In the genomic region with DNA sequence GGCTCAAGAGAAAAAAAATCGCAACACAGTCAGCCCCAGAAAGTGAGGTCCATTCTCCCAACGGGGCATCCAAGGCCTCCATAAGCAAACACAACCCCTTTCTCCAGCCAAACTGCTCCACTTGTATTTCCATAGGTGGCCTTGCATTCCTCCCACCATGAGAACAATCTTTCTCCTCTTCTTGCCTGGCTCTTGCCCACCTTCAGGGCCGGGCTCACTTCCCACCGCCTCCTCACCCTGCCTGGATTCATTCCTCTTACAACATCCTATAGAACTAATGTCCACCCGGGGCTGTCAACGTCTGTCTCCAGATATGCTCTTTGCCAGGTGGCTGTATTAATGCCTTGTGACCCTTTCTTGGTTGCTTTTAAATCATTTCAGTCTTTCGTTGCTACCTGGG, we compare ENCODE assay signal across 13 cellular contexts.
A peak's percentile ranks its signal among the peaks of the same experiment; 100 is the strongest.
DNase-seq lines count a peak whose midpoint lies in the region; ATAC-seq and TF ChIP-seq lines count a peak whose summit lies in the region.
"Had no signal": no experiment of that assay in that cellular context is flagged by ENCODE, and none has a peak within 500 bp of the region (broad histone marks: within the 10 kb centered on the region; RNA-seq: fewer than 3 reads in every experiment).

No MANE protein-coding gene starts in this region.

- H3K4me1 ChIP-seq in Caco-2 (peaks cover 9% of the 10 kb centered on the region; the same call in 1 of the 2 replicates), left ventricle myocardium inferior (peaks cover 54% of the 10 kb centered on the region), gastroesophageal sphincter (peaks cover 6 to 57% (median 26%) of the 10 kb centered on the region in 3 donors)

- TF ChIP-seq EP300 in gastroesophageal sphincter (IDR thresholded peaks at IDR 0.05), result no peak

- DNase-seq in Caco-2 (no peak), left ventricle myocardium inferior (no peak), posterior vena cava (ENCODE audit: low spot score) (peak; percentile 40)
- peak; percentile 26 for DNase-seq in activated CD8-positive, alpha-beta memory T cell treated with anti-CD3 and anti-CD28 coated beads, Interleukin-2, amount 10 ng/mL, durations not matched to agents 7 days and 5 days
- no peak for DNase-seq in stimulated activated CD4-positive, alpha-beta T cell treated with anti-CD3 and anti-CD28 coated beads, Interleukin-12 subunit alpha, Interleukin-12 subunit beta, amount 100 ng/mL, for 4 hours
- DNase-seq: BE2C, DND-41, NCI-H2107, occipital lobe had no signal

- peak overlapping the region; percentile 82 for H3K27ac ChIP-seq in left ventricle myocardium inferior (replicated peaks)
- peak overlapping the region in 1 of 4 donors; percentile 75 for H3K27ac ChIP-seq in gastroesophageal sphincter
- H3K27ac ChIP-seq: epithelial cell of prostate had no signal

- no peak overlapping the region for H3K4me3 Mint-ChIP-seq in Caco-2 (ENCODE audit: unreplicated experiment)
- H3K4me3 Mint-ChIP-seq in activated CD8-positive, alpha-beta memory T cell treated with anti-CD3 and anti-CD28 coated beads, Interleukin-2, amount 10 ng/mL, durations not matched to agents 7 days and 5 days, result no peak overlapping the region

- BruUV-seq in Caco-2 (replicated peaks; lab: Mats Ljungman, UMichigan), result no TSS peak

- no peak for ATAC-seq in activated CD8-positive, alpha-beta memory T cell treated with anti-CD3 and anti-CD28 coated beads, Interleukin-2, amount 10 ng/mL, durations not matched to agents 7 days and 5 days
- no peak for ATAC-seq in GM21528 (IDR thresholded peaks at IDR 0.05; ENCODE audit: low FRiP score, unreplicated experiment)
- ATAC-seq in HG03342 (IDR thresholded peaks at IDR 0.05; ENCODE audit: unreplicated experiment), result no peak
- no peak for ATAC-seq in gastroesophageal sphincter

- no peak for TF ChIP-seq POLR2A in gastroesophageal sphincter (IDR thresholded peaks at IDR 0.05)

- no peaks in the 10 kb centered on the region for H3K9me3 Mint-ChIP-seq in Caco-2 (ENCODE audit: unreplicated experiment)
- no peaks in the 10 kb centered on the region for H3K9me3 Mint-ChIP-seq in activated CD8-positive, alpha-beta memory T cell treated with anti-CD3 and anti-CD28 coated beads, Interleukin-2, amount 10 ng/mL, durations not matched to agents 7 days and 5 days (ENCODE audit: low read depth)

- H3K36me3 Mint-ChIP-seq in Caco-2 (ENCODE audit: insufficient read depth, unreplicated experiment), result no peaks in the 10 kb centered on the region
- peaks cover 4% of the 10 kb centered on the region for H3K36me3 Mint-ChIP-seq in activated CD8-positive, alpha-beta memory T cell treated with anti-CD3 and anti-CD28 coated beads, Interleukin-2, amount 10 ng/mL, durations not matched to agents 7 days and 5 days

- H3K9me3 ChIP-seq in Caco-2 (no peaks in the 10 kb centered on the region), left ventricle myocardium inferior (replicated peaks) (peaks cover 9% of the 10 kb centered on the region), gastroesophageal sphincter (no peaks in the 10 kb centered on the region)
- H3K9me3 ChIP-seq: BE2C had no signal

- CTCF ChIA-PET in Caco-2 (lab: Charles Lee), result no interaction called here
- CTCF ChIA-PET in activated CD8-positive, alpha-beta memory T cell treated with anti-CD3 and anti-CD28 coated beads, Interleukin-2, amount 10 ng/mL, durations not matched to agents 7 days and 5 days (lab: Charles Lee), result no interaction called here

- H3K36me3 ChIP-seq in Caco-2 (ENCODE audit: control insufficient read depth, insufficient read depth, low read length), result no peaks in the 10 kb centered on the region
- H3K36me3 ChIP-seq in left ventricle myocardium inferior, result peaks cover 6% of the 10 kb centered on the region
- peaks cover 0 to 6% of the 10 kb centered on the region in 2 donors for H3K36me3 ChIP-seq in gastroesophageal sphincter
- H3K36me3 ChIP-seq: BE2C had no signal

- intact Hi-C loops in Caco-2 (cut with micrococcal nuclease; ENCODE audit: unreplicated experiment), result no loop called here
- intact Hi-C loops in left ventricle myocardium inferior (cut with micrococcal nuclease), result no loop called here
- intact Hi-C loops in posterior vena cava (cut with DNase I), result loop anchor here in 1 of 2 donors (5.0 kb wide), 1 partner anchor 101 kb away; no protein-coding TSS in a partner anchor

- POLR2A ChIA-PET in Caco-2 (lab: Charles Lee), result no interaction called here

- H3K4me1 Mint-ChIP-seq in Caco-2 (ENCODE audit: low read depth, unreplicated experiment), result peaks cover 19% of the 10 kb centered on the region
- H3K4me1 Mint-ChIP-seq in activated CD8-positive, alpha-beta memory T cell treated with anti-CD3 and anti-CD28 coated beads, Interleukin-2, amount 10 ng/mL, durations not matched to agents 7 days and 5 days, result peaks cover 12% of the 10 kb centered on the region

- no peak overlapping the region for H3K4me3 ChIP-seq in Caco-2 (ENCODE audit: low read depth, low read length)
- no peak overlapping the region for H3K4me3 ChIP-seq in left ventricle myocardium inferior
- no peak overlapping the region for H3K4me3 ChIP-seq in gastroesophageal sphincter

- no peaks in the 10 kb centered on the region for H3K27me3 Mint-ChIP-seq in Caco-2 (ENCODE audit: insufficient read depth, unreplicated experiment)
- H3K27me3 Mint-ChIP-seq in activated CD8-positive, alpha-beta memory T cell treated with anti-CD3 and anti-CD28 coated beads, Interleukin-2, amount 10 ng/mL, durations not matched to agents 7 days and 5 days, result no peaks in the 10 kb centered on the region

- H3K27ac Mint-ChIP-seq in Caco-2 (ENCODE audit: unreplicated experiment), result peak overlapping the region; percentile 45
- no peak overlapping the region for H3K27ac Mint-ChIP-seq in activated CD8-positive, alpha-beta memory T cell treated with anti-CD3 and anti-CD28 coated beads, Interleukin-2, amount 10 ng/mL, durations not matched to agents 7 days and 5 days

- no peaks in the 10 kb centered on the region for H3K27me3 ChIP-seq in Caco-2 (replicated peaks; ENCODE audit: control insufficient read depth, insufficient read depth, low read length)
- H3K27me3 ChIP-seq in left ventricle myocardium inferior (ENCODE audit: low read depth), result no peaks in the 10 kb centered on the region
- no peaks in the 10 kb centered on the region for H3K27me3 ChIP-seq in gastroesophageal sphincter
- H3K27me3 ChIP-seq: BE2C had no signal

- WGBS in gastroesophageal sphincter (ENCODE audit: low coverage in 1 of 2), 2 donors, result 83 to 100% methylated on average over 6 to 7 of the region's 7 CpGs

- TF ChIP-seq CTCF in Caco-2 (IDR thresholded peaks at IDR 0.05; ENCODE audit: insufficient read depth in 1 of 2, low read depth in 1 of 2, low read length in 1 of 2, severe bottlenecking in 1 of 2, unreplicated experiment in 1 of 2) (no peak), left ventricle myocardium inferior (IDR thresholded peaks at IDR 0.05; ENCODE audit: borderline replicate concordance) (no peak), gastroesophageal sphincter (IDR thresholded peaks at IDR 0.05) (no peak)

Comparison
In these comparisons a context has a peak if more than half of its experiments do, and no peak if none do; other contexts are left out.
1. DNase-seq: peak in activated CD8-positive, alpha-beta memory T cell treated with anti-CD3 and anti-CD28 coated beads, Interleukin-2, amount 10 ng/mL, durations not matched to agents 7 days and 5 days (single experiment) and posterior vena cava (single experiment); none in Caco-2 (0 of 2), left ventricle myocardium inferior (single experiment) and stimulated activated CD4-positive, alpha-beta T cell treated with anti-CD3 and anti-CD28 coated beads, Interleukin-12 subunit alpha, Interleukin-12 subunit beta, amount 100 ng/mL, for 4 hours (single experiment).